ENCODE assay signal across 1 cellular context in the genomic region with DNA sequence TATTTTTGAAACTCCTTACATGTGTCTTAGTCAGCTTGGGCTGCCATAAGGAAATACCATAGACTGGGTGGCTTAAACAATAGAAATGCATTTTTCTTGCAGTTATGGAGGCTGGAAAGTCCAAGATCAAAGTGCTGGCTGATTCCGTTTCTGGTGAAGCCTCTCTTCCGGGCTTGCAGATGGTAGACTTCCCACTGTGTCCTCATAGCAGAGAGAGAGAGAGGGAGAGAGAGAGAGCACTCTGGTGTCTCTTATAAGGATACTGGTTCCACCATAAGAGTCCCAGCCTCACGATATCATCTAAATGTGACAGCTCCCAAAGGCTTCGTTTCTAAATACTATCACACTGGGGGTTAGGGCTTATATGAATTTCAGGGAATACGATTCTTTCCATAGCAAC.
TF ChIP-seq lines count a peak whose summit lies in the region.

No MANE protein-coding gene starts in this region.

TF ChIP-seq in GM23338, 12 proteins besides CTCF, POLR2A, EP300 and RAD21 (continued from another document):
- TF ChIP-seq, protein P1, sequence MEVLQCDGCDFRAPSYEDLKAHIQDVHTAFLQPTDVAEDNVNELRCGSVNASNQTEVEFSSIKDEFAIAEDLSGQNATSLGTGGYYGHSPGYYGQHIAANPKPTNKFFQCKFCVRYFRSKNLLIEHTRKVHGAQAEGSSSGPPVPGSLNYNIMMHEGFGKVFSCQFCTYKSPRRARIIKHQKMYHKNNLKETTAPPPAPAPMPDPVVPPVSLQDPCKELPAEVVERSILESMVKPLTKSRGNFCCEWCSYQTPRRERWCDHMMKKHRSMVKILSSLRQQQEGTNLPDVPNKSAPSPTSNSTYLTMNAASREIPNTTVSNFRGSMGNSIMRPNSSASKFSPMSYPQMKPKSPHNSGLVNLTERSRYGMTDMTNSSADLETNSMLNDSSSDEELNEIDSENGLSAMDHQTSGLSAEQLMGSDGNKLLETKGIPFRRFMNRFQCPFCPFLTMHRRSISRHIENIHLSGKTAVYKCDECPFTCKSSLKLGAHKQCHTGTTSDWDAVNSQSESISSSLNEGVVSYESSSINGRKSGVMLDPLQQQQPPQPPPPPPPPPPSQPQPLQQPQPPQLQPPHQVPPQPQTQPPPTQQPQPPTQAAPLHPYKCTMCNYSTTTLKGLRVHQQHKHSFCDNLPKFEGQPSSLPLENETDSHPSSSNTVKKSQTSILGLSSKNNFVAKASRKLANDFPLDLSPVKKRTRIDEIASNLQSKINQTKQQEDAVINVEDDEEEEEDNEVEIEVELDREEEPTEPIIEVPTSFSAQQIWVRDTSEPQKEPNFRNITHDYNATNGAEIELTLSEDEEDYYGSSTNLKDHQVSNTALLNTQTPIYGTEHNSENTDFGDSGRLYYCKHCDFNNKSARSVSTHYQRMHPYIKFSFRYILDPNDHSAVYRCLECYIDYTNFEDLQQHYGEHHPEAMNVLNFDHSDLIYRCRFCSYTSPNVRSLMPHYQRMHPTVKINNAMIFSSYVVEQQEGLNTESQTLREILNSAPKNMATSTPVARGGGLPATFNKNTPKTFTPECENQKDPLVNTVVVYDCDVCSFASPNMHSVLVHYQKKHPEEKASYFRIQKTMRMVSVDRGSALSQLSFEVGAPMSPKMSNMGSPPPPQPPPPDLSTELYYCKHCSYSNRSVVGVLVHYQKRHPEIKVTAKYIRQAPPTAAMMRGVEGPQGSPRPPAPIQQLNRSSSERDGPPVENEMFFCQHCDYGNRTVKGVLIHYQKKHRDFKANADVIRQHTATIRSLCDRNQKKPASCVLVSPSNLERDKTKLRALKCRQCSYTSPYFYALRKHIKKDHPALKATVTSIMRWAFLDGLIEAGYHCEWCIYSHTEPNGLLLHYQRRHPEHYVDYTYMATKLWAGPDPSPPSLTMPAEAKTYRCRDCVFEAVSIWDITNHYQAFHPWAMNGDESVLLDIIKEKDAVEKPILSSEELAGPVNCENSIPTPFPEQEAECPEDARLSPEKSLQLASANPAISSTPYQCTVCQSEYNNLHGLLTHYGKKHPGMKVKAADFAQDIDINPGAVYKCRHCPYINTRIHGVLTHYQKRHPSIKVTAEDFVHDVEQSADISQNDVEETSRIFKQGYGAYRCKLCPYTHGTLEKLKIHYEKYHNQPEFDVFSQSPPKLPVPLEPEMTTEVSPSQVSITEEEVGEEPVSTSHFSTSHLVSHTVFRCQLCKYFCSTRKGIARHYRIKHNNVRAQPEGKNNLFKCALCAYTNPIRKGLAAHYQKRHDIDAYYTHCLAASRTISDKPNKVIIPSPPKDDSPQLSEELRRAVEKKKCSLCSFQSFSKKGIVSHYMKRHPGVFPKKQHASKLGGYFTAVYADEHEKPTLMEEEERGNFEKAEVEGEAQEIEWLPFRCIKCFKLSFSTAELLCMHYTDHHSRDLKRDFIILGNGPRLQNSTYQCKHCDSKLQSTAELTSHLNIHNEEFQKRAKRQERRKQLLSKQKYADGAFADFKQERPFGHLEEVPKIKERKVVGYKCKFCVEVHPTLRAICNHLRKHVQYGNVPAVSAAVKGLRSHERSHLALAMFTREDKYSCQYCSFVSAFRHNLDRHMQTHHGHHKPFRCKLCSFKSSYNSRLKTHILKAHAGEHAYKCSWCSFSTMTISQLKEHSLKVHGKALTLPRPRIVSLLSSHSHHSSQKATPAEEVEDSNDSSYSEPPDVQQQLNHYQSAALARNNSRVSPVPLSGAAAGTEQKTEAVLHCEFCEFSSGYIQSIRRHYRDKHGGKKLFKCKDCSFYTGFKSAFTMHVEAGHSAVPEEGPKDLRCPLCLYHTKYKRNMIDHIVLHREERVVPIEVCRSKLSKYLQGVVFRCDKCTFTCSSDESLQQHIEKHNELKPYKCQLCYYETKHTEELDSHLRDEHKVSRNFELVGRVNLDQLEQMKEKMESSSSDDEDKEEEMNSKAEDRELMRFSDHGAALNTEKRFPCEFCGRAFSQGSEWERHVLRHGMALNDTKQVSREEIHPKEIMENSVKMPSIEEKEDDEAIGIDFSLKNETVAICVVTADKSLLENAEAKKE (CRISPR knock-in tag; IDR thresholded peaks at IDR 0.05), result no peak
- TF ChIP-seq NANOG (IDR thresholded peaks at IDR 0.05; ENCODE audit: borderline replicate concordance) (no peak), CREB1 (CRISPR knock-in tag; IDR thresholded peaks at IDR 0.05; ENCODE audit: low read depth) (no peak), EZH2phosphoT487 (IDR thresholded peaks at IDR 0.05; ENCODE audit: unreplicated experiment) (no peak), EZH2 (IDR thresholded peaks at IDR 0.05; ENCODE audit: low read depth, unreplicated experiment) (no peak), STAT1 (IDR thresholded peaks at IDR 0.05; ENCODE audit: unreplicated experiment) (no peak), JUNB (IDR thresholded peaks at IDR 0.05; ENCODE audit: unreplicated experiment) (no peak), ZNF331 (CRISPR knock-in tag; IDR thresholded peaks at IDR 0.05; ENCODE audit: low read depth) (no peak)
- TF ChIP-seq, protein P2, sequence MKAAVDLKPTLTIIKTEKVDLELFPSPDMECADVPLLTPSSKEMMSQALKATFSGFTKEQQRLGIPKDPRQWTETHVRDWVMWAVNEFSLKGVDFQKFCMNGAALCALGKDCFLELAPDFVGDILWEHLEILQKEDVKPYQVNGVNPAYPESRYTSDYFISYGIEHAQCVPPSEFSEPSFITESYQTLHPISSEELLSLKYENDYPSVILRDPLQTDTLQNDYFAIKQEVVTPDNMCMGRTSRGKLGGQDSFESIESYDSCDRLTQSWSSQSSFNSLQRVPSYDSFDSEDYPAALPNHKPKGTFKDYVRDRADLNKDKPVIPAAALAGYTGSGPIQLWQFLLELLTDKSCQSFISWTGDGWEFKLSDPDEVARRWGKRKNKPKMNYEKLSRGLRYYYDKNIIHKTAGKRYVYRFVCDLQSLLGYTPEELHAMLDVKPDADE (IDR thresholded peaks at IDR 0.05), result no peak
